9 cellular contexts compared by ENCODE assay signal in genomic region chr1:153680120-153680403, GRCh38. TPM values are rescaled to one million over a fixed set of nuclear protein-coding genes. Genes with fewer than 3 reads are reported as not detected.
DNase-seq lines count a peak whose midpoint lies in the region; ATAC-seq and TF ChIP-seq lines count a peak whose summit lies in the region.
"Had no signal": no experiment of that assay in that cellular context is flagged by ENCODE, and none has a peak within 500 bp of the region (broad histone marks: within the 10 kb centered on the region; RNA-seq: fewer than 3 reads in every experiment).

No MANE protein-coding gene starts in this region.

- H3K4me3 ChIP-seq in HAP-1 = no peak overlapping the region

- H3K23ac ChIP-seq in H9 (ENCODE audit: insufficient read length, low read depth, low read length) = no peak overlapping the region

- no peak overlapping the region for H3K27ac Mint-ChIP-seq in H9
- H3K27ac Mint-ChIP-seq in activated T-helper 17 cell treated with anti-CD3 and anti-CD28 coated beads, Interleukin-2, amount 50 U/mL, for 72 hours = no peak overlapping the region
- H3K27ac Mint-ChIP-seq in immature natural killer cell = no peak overlapping the region
- no peak overlapping the region for H3K27ac Mint-ChIP-seq in stimulated activated naive B cell treated with anti-CD40 and anti-IgM and Interleukin-4, amounts not matched to agents 10 μg/mL and 1 μg/mL and 100 μg/mL, for 72 hours

- no peak overlapping the region for H3K14ac ChIP-seq in H9 (ENCODE audit: insufficient read depth, low read length)

- H3K4me1 Mint-ChIP-seq in H9 (peaks cover 24 to 25% of the 10 kb centered on the region in 2 experiments), immature natural killer cell (peaks cover 17 to 20% of the 10 kb centered on the region in 2 donors)
- H3K4me1 Mint-ChIP-seq in activated T-helper 17 cell treated with anti-CD3 and anti-CD28 coated beads, Interleukin-2, amount 50 U/mL, for 72 hours = peaks cover 21% of the 10 kb centered on the region
- H3K4me1 Mint-ChIP-seq in stimulated activated naive B cell treated with anti-CD40 and anti-IgM and Interleukin-4, amounts not matched to agents 10 μg/mL and 1 μg/mL and 100 μg/mL, for 72 hours = peaks cover 21 to 28% of the 10 kb centered on the region in 2 donors

- H3K4me3 Mint-ChIP-seq in H9 = peak overlapping the region; percentile 74 to 86
- peak overlapping the region; percentile 73 for H3K4me3 Mint-ChIP-seq in activated T-helper 17 cell treated with anti-CD3 and anti-CD28 coated beads, Interleukin-2, amount 50 U/mL, for 72 hours
- H3K4me3 Mint-ChIP-seq in immature natural killer cell = peak overlapping the region in 4 of 5 donors; percentile 26 to 83 (median 74)
- H3K4me3 Mint-ChIP-seq in stimulated activated naive B cell treated with anti-CD40 and anti-IgM and Interleukin-4, amounts not matched to agents 10 μg/mL and 1 μg/mL and 100 μg/mL, for 72 hours = peak overlapping the region; percentile 73 to 85

- H2AFZ ChIP-seq in H9 (ENCODE audit: low read length) = no peak overlapping the region

- no peak overlapping the region for H2BK120ac ChIP-seq in H9 (ENCODE audit: low read depth, low read length, poor library complexity, severe bottlenecking)

- no peaks in the 10 kb centered on the region for H3K36me3 ChIP-seq in HAP-1 (replicated peaks)

- no peaks in the 10 kb centered on the region for H3K4me1 ChIP-seq in H9 (ENCODE audit: insufficient read depth, low read length)
- H3K4me1 ChIP-seq in HAP-1 = no peaks in the 10 kb centered on the region

- TF ChIP-seq CTCF in H9 (conservative IDR thresholded peaks at IDR 0.05) (no peak), GM13976 (IDR thresholded peaks at IDR 0.05; ENCODE audit: borderline replicate concordance, control extremely low read depth, extremely low read depth, insufficient read depth, missing control alignments) (no peak)

- no peak overlapping the region for H2BK5ac ChIP-seq in H9 (ENCODE audit: insufficient read length, low read length)

- no CpG with 5 or more reads among the region's 10 CpGs for WGBS in H9 (ENCODE audit: extremely low coverage, insufficient read length, low lambda C conversion rate)

- no peak overlapping the region for H4K91ac ChIP-seq in H9 (ENCODE audit: insufficient read length, low read depth, low read length)

- DNase-seq in H9 = peak; percentile 57
- no peak for DNase-seq in immature natural killer cell
- no peak for DNase-seq in stimulated activated naive B cell treated with anti-CD40 and anti-IgM and Interleukin-4, amounts not matched to agents 10 μg/mL and 1 μg/mL and 100 μg/mL, for 72 hours
- no peak for DNase-seq in ecto neural progenitor cell (ENCODE audit: low spot score)
- no peak for DNase-seq in GM13976 (ENCODE audit: low spot score)
- no peak for DNase-seq in HAP-1 (ENCODE audit: low spot score in 2 of 2)
- DNase-seq: activated gamma-delta T cell had no signal

- H3T11ph ChIP-seq in H9 (ENCODE audit: low read length) = no peak overlapping the region

- no peak overlapping the region for H4K5ac ChIP-seq in H9 (ENCODE audit: insufficient read length, low read depth, low read length)

- no peaks in the 10 kb centered on the region for H3K79me1 ChIP-seq in H9 (ENCODE audit: insufficient read depth, low read depth, low read length, poor library complexity, severe bottlenecking)

- no peak overlapping the region for H3K18ac ChIP-seq in H9 (ENCODE audit: insufficient read length, low read depth, low read length)

- H4K20me1 ChIP-seq in H9 (ENCODE audit: control insufficient read depth, insufficient read depth, insufficient read length) = no peaks in the 10 kb centered on the region

- peaks cover 26% of the 10 kb centered on the region for H3K23me2 ChIP-seq in H9 (ENCODE audit: insufficient read length, low read depth, low read length, poor library complexity, severe bottlenecking)

- H2AK5ac ChIP-seq in H9 (ENCODE audit: insufficient read length, low read length) = no peak overlapping the region

- H3K9ac ChIP-seq in H9 (ENCODE audit: extremely low read depth, insufficient read length, low read length) = no peak overlapping the region

- H3K27ac ChIP-seq in H9 (ENCODE audit: insufficient read length, low read depth, low read length) = no peak overlapping the region

- peak overlapping the region; percentile 65 for H3K4me2 ChIP-seq in H9 (ENCODE audit: insufficient read depth, insufficient read length, low read length)

- H3K79me2 ChIP-seq in H9 (ENCODE audit: insufficient read depth, low read length) = no peaks in the 10 kb centered on the region

- H3K27me3 ChIP-seq in H9 (ENCODE audit: insufficient read depth, low read length) (peaks cover 3% of the 10 kb centered on the region; the same call in 1 of the 2 replicates), HAP-1 (ENCODE audit: low read depth) (peaks cover 2% of the 10 kb centered on the region)

- in situ Hi-C loops in GM13976 (cut with MboI; ENCODE audit: low sequenced_read_pairs, unreplicated experiment) (no loop called here), HAP-1 (cut with MboI; ENCODE audit: low sequenced_read_pairs) (no loop called here)

- peaks cover 44% of the 10 kb centered on the region for H3K27me3 Mint-ChIP-seq in H9 (ENCODE audit: low read depth)
- H3K27me3 Mint-ChIP-seq in activated T-helper 17 cell treated with anti-CD3 and anti-CD28 coated beads, Interleukin-2, amount 50 U/mL, for 72 hours = peaks cover 42% of the 10 kb centered on the region
- H3K27me3 Mint-ChIP-seq in immature natural killer cell (ENCODE audit: low read depth in 3 of 3) = peaks cover 15 to 40% (median 23%) of the 10 kb centered on the region in 3 donors
- peaks cover 44 to 48% of the 10 kb centered on the region in 2 donors for H3K27me3 Mint-ChIP-seq in stimulated activated naive B cell treated with anti-CD40 and anti-IgM and Interleukin-4, amounts not matched to agents 10 μg/mL and 1 μg/mL and 100 μg/mL, for 72 hours

- peaks cover 0 to 19% (median 11%) of the 10 kb centered on the region in 3 experiments; a peak in 3 of 7 replicates for H3K36me3 Mint-ChIP-seq in H9 (ENCODE audit: insufficient read depth in 1 of 3, low read depth in 3 of 3)
- peaks cover 5% of the 10 kb centered on the region for H3K36me3 Mint-ChIP-seq in activated T-helper 17 cell treated with anti-CD3 and anti-CD28 coated beads, Interleukin-2, amount 50 U/mL, for 72 hours (ENCODE audit: low read depth)
- H3K36me3 Mint-ChIP-seq in immature natural killer cell = no peaks in the 10 kb centered on the region
- H3K36me3 Mint-ChIP-seq in stimulated activated naive B cell treated with anti-CD40 and anti-IgM and Interleukin-4, amounts not matched to agents 10 μg/mL and 1 μg/mL and 100 μg/mL, for 72 hours = peaks cover 0 to 6% of the 10 kb centered on the region in 2 donors

- H3K9me3 ChIP-seq in H9 (ENCODE audit: control insufficient read depth, low read depth, low read length) (no peaks in the 10 kb centered on the region), HAP-1 (no peaks in the 10 kb centered on the region)

- no peak overlapping the region for H4K8ac ChIP-seq in H9 (replicated peaks; ENCODE audit: insufficient read length, low read depth, low read length)

- H2BK15ac ChIP-seq in H9 (ENCODE audit: low read depth, low read length) = no peak overlapping the region

- no peak overlapping the region for H2BK12ac ChIP-seq in H9 (ENCODE audit: insufficient read length, low read depth, low read length)

- no peak overlapping the region for H3K56ac ChIP-seq in H9 (ENCODE audit: insufficient read length, low read depth, low read length)

- no peak overlapping the region for H3K4ac ChIP-seq in H9 (ENCODE audit: low read depth, low read length)

- H3K9me3 Mint-ChIP-seq in H9 = no peaks in the 10 kb centered on the region
- H3K9me3 Mint-ChIP-seq in activated T-helper 17 cell treated with anti-CD3 and anti-CD28 coated beads, Interleukin-2, amount 50 U/mL, for 72 hours = no peaks in the 10 kb centered on the region
- no peaks in the 10 kb centered on the region for H3K9me3 Mint-ChIP-seq in immature natural killer cell
- H3K9me3 Mint-ChIP-seq in stimulated activated naive B cell treated with anti-CD40 and anti-IgM and Interleukin-4, amounts not matched to agents 10 μg/mL and 1 μg/mL and 100 μg/mL, for 72 hours = no peaks in the 10 kb centered on the region

- ATAC-seq in activated T-helper 17 cell treated with anti-CD3 and anti-CD28 coated beads, Interleukin-2, amount 50 U/mL, for 72 hours (replicated peaks) = no peak
- no peak for ATAC-seq in stimulated activated naive B cell treated with anti-CD40 and anti-IgM and Interleukin-4, amounts not matched to agents 10 μg/mL and 1 μg/mL and 100 μg/mL, for 72 hours (replicated peaks)

- no peak overlapping the region for H2BK20ac ChIP-seq in H9 (ENCODE audit: low read depth, low read length, poor library complexity, severe bottlenecking)

RNA-seq across cellular contexts. Expression of gene NPR1, which starts 1.6 kb away (rescaled TPM):
- 8.6 and 8.9 TPM in 2 replicates for total RNA-seq in H9 (2021)
- total RNA-seq in activated T-helper 17 cell treated with anti-CD3 and anti-CD28 coated beads, Interleukin-2, amount 50 U/mL, for 72 hours = under 1 TPM in 1 of 2 donors, not detected in 1; 0.19 TPM
- polyA plus RNA-seq in immature natural killer cell = not detected
- total RNA-seq: mononuclear cell had no signal

RNA-seq across cellular contexts. Expression of gene ILF2, which starts 9.3 kb away (rescaled TPM):
- total RNA-seq in H9 (2021) = 357 and 362 TPM in 2 replicates
- 100 to 1,000 TPM; 153 to 245 TPM for total RNA-seq in activated T-helper 17 cell treated with anti-CD3 and anti-CD28 coated beads, Interleukin-2, amount 50 U/mL, for 72 hours
- 100 to 1,000 TPM; 162 to 221 (median 164) TPM for polyA plus RNA-seq in immature natural killer cell

RNA-seq across cellular contexts. Expression of gene SNAPIN, which starts 21.6 kb away (rescaled TPM):
- total RNA-seq in H9 (2021) = 29.0 and 29.5 TPM in 2 replicates
- total RNA-seq in activated T-helper 17 cell treated with anti-CD3 and anti-CD28 coated beads, Interleukin-2, amount 50 U/mL, for 72 hours = 10 to 100 TPM; 27.3 to 29.0 TPM
- polyA plus RNA-seq in immature natural killer cell = 100 to 1,000 TPM in 1 of 3 donors, 10 to 100 TPM in 2; 95.8 to 106 (median 96.0) TPM

RNA-seq across cellular contexts. Expression of gene CHTOP, which starts 46.2 kb away (rescaled TPM):
- total RNA-seq in H9 (2021) = 126 and 129 TPM in 2 replicates
- total RNA-seq in activated T-helper 17 cell treated with anti-CD3 and anti-CD28 coated beads, Interleukin-2, amount 50 U/mL, for 72 hours = 10 to 100 TPM; 70.6 to 88.6 TPM
- 10 to 100 TPM; 37.5 to 70.8 (median 63.1) TPM for polyA plus RNA-seq in immature natural killer cell

RNA-seq across cellular contexts. Expression of gene INTS3, which starts 47.8 kb away (rescaled TPM):
- total RNA-seq in H9 (2021) = 65.4 and 67.1 TPM in 2 replicates
- 100 to 1,000 TPM in 1 of 2 donors, 10 to 100 TPM in 1; 49.5 to 103 TPM for total RNA-seq in activated T-helper 17 cell treated with anti-CD3 and anti-CD28 coated beads, Interleukin-2, amount 50 U/mL, for 72 hours
- polyA plus RNA-seq in immature natural killer cell = 10 to 100 TPM in 1 of 3 donors, 1 to 10 TPM in 2; 7.5 to 14.5 (median 7.9) TPM
